In the genomic region with DNA sequence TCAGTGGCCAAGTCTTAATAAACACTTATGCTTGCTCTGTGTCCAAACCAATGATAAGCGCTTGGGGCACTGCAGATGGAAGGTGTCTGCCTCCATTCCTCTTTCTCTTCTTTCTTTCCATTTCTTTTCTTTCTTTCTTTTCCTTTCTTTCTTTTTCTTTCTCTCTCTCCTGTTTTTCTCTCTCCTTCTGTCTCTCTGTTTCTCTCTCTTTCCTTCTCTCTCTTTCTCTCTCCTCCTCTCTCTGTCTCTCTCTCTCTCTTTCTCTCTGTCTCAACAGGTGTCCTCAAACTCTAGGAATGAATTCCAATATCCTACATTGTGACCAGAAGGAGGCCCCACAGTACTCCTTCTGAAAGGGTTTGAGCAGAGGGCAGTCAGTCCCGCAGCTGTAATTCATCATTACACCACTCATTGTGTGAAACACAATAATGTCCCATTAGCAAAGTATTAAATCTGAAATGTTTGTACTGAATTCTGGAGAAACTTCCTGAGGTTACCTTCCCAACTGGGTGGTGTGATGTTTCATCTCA, we compare ENCODE assay signal across 19 cellular contexts.
DNase-seq lines count a peak whose midpoint lies in the region; ATAC-seq and TF ChIP-seq lines count a peak whose summit lies in the region.
"Had no signal": no experiment of that assay in that cellular context is flagged by ENCODE, and none has a peak within 500 bp of the region (broad histone marks: within the 10 kb centered on the region; RNA-seq: fewer than 3 reads in every experiment).

No MANE protein-coding gene starts in this region.

- H3K4me1 ChIP-seq in GM23338 (ENCODE audit: insufficient read depth), result no peaks in the 10 kb centered on the region
- H3K4me1 ChIP-seq in hepatocyte (ENCODE audit: insufficient read depth), result no peaks in the 10 kb centered on the region
- no peaks in the 10 kb centered on the region for H3K4me1 ChIP-seq in neural progenitor cell
- H3K4me1 ChIP-seq in psoas muscle, result no peaks in the 10 kb centered on the region
- no peaks in the 10 kb centered on the region for H3K4me1 ChIP-seq in vagina
- H3K4me1 ChIP-seq: Peyer's patch had no signal

- intact Hi-C loops in psoas muscle (cut with DNase I) (no loop called here), vagina (cut with DNase I) (no loop called here)

- no peak overlapping the region; the same call in 1 of the 2 replicates for H3K27ac Mint-ChIP-seq in GM23338
- H3K27ac Mint-ChIP-seq in WTC11, result no peak overlapping the region
- H3K27ac Mint-ChIP-seq in neural progenitor cell, result no peak overlapping the region
- H3K27ac Mint-ChIP-seq: CD8-positive, alpha-beta T cell had no signal

- peaks cover 7% of the 10 kb centered on the region; the same call in 2 of the 3 replicates for H3K4me1 Mint-ChIP-seq in GM23338
- H3K4me1 Mint-ChIP-seq in WTC11, result peaks cover 6% of the 10 kb centered on the region
- peaks cover 8% of the 10 kb centered on the region for H3K4me1 Mint-ChIP-seq in neural progenitor cell

- WGBS in hepatocyte (ENCODE audit: low lambda C conversion rate, missing lambda C conversion rate), result 69% methylated on average over 2 of the region's 2 CpGs
- 63 to 66% (median 66%) methylated on average over 2 of the region's 2 CpGs for WGBS in psoas muscle, 3 donors

- H3F3A ChIP-seq in GM23338 (replicated peaks; ENCODE audit: low read depth), result no peaks in the 10 kb centered on the region
- no peaks in the 10 kb centered on the region for H3F3A ChIP-seq in neural progenitor cell (ENCODE audit: low read depth)

- H3K4me3 ChIP-seq in GM23338 (no peak overlapping the region), hepatocyte (no peak overlapping the region), neural progenitor cell (no peak overlapping the region), psoas muscle (no peak overlapping the region), vagina (no peak overlapping the region)
- H3K4me3 ChIP-seq: Peyer's patch, SK-N-MC had no signal

- H3K27ac ChIP-seq in GM23338 (ENCODE audit: low read depth), result no peak overlapping the region
- H3K27ac ChIP-seq in hepatocyte, result no peak overlapping the region
- H3K27ac ChIP-seq in neural progenitor cell, result no peak overlapping the region
- H3K27ac ChIP-seq in psoas muscle, result no peak overlapping the region
- H3K27ac ChIP-seq in vagina, result no peak overlapping the region
- H3K27ac ChIP-seq: Peyer's patch, SK-N-MC had no signal

- H3K4me3 Mint-ChIP-seq in GM23338, result no peak overlapping the region
- H3K4me3 Mint-ChIP-seq in WTC11, result no peak overlapping the region
- H3K4me3 Mint-ChIP-seq in neural progenitor cell, result no peak overlapping the region
- H3K4me3 Mint-ChIP-seq: CD8-positive, alpha-beta T cell had no signal

- no peaks in the 10 kb centered on the region for H3K27me3 ChIP-seq in GM23338 (ENCODE audit: insufficient read depth)
- H3K27me3 ChIP-seq in hepatocyte, result no peaks in the 10 kb centered on the region
- no peaks in the 10 kb centered on the region for H3K27me3 ChIP-seq in neural progenitor cell
- H3K27me3 ChIP-seq in psoas muscle (ENCODE audit: insufficient read depth in 3 of 3, low read length in 2 of 3), result peaks cover 0 to 23% (median 0%) of the 10 kb centered on the region in 3 donors
- no peaks in the 10 kb centered on the region for H3K27me3 ChIP-seq in vagina
- H3K27me3 ChIP-seq: Peyer's patch had no signal

- H3K79me2 ChIP-seq in GM23338 (replicated peaks; ENCODE audit: insufficient read depth), result no peaks in the 10 kb centered on the region
- H3K79me2 ChIP-seq in hepatocyte, result no peaks in the 10 kb centered on the region
- no peaks in the 10 kb centered on the region for H3K79me2 ChIP-seq in neural progenitor cell (ENCODE audit: low read depth)

- ATAC-seq in GM23338 (peak; percentile 54), WTC11 (0 out of 2 replicates have a peak, but pooled peaks have one; percentile 28), psoas muscle (no peak)

- H3K36me3 ChIP-seq in GM23338 (ENCODE audit: insufficient read depth), result no peaks in the 10 kb centered on the region
- no peaks in the 10 kb centered on the region for H3K36me3 ChIP-seq in hepatocyte (replicated peaks; ENCODE audit: insufficient read depth, low read depth)
- H3K36me3 ChIP-seq in neural progenitor cell, result no peaks in the 10 kb centered on the region
- no peaks in the 10 kb centered on the region for H3K36me3 ChIP-seq in psoas muscle (ENCODE audit: insufficient read depth in 1 of 2, low read depth in 1 of 2)
- no peaks in the 10 kb centered on the region for H3K36me3 ChIP-seq in vagina
- H3K36me3 ChIP-seq: Peyer's patch had no signal

- H3K9ac ChIP-seq in neural progenitor cell, result no peak overlapping the region

- H3K36me3 Mint-ChIP-seq in GM23338 (ENCODE audit: low read depth) (no peaks in the 10 kb centered on the region), WTC11 (no peaks in the 10 kb centered on the region), neural progenitor cell (no peaks in the 10 kb centered on the region)
- H3K36me3 Mint-ChIP-seq: CD8-positive, alpha-beta T cell had no signal

- CTCF ChIA-PET in WTC11 (lab: Charles Lee), result interaction anchor here (0.6 to 2.4 kb wide), 10 partner anchors 10 to 578 kb away, joined by 3 to 9 read pairs (median 4); a partner anchor contains a TSS

- H2AFZ ChIP-seq in GM23338 (no peak overlapping the region), hepatocyte (no peak overlapping the region), neural progenitor cell (replicated peaks) (no peak overlapping the region)

- H4K20me1 ChIP-seq in GM23338 (replicated peaks; ENCODE audit: insufficient read depth) (no peaks in the 10 kb centered on the region), hepatocyte (ENCODE audit: insufficient read depth, poor library complexity, severe bottlenecking) (no peaks in the 10 kb centered on the region), neural progenitor cell (ENCODE audit: low read depth) (no peaks in the 10 kb centered on the region)

- H3K27me3 Mint-ChIP-seq in GM23338 (ENCODE audit: insufficient read depth, low read depth, poor library complexity) (no peaks in the 10 kb centered on the region), WTC11 (ENCODE audit: low read depth) (no peaks in the 10 kb centered on the region; the same call in 1 of the 2 replicates), neural progenitor cell (ENCODE audit: insufficient read depth, low read depth) (peaks cover 2% of the 10 kb centered on the region)

- peak; percentile 11 for DNase-seq in GM23338 (ENCODE audit: low spot score)
- no peak for DNase-seq in WTC11 (ENCODE audit: low spot score)
- DNase-seq in hepatocyte (ENCODE audit: low spot score), result no peak
- peak; percentile 4 for DNase-seq in neural progenitor cell (ENCODE audit: low spot score)
- no peak for DNase-seq in psoas muscle
- DNase-seq in vagina (ENCODE audit: extremely low spot score in 2 of 2), result no peak
- DNase-seq in activated CD8-positive, alpha-beta memory T cell treated with anti-CD3 and anti-CD28 coated beads, Interleukin-2, amount 50 U/mL, for 48 hours, result no peak
- DNase-seq: C1 segment of cervical spinal cord, DMS 273 treated with DMSO at 0.1 percent for 48 hours, DMS79 treated with DMSO at 0.1 percent for 48 hours, GF-D8, NCI-H1048, NCI-H2171, NCI-H226, NCI-H510A, Peyer's patch, SHP77 treated with DMSO at 0.1 percent for 48 hours had no signal

- TF ChIP-seq POLR2A in vagina (IDR thresholded peaks at IDR 0.05), result no peak

- H3K9me2 ChIP-seq in GM23338 (ENCODE audit: insufficient read depth) (no peaks in the 10 kb centered on the region), hepatocyte (replicated peaks; ENCODE audit: insufficient read depth) (no peaks in the 10 kb centered on the region)

- POLR2A ChIA-PET in WTC11 (lab: Charles Lee), result no interaction called here

- TF ChIP-seq CTCF in GM23338 (conservative IDR thresholded peaks at IDR 0.05; ENCODE audit: low read depth in 2 of 2), result peak in 1 of 2 experiments; percentile 30; a peak in 2 of 4 replicates
- no peak for TF ChIP-seq CTCF in WTC11 (IDR thresholded peaks at IDR 0.05)
- peak; percentile 21 for TF ChIP-seq CTCF in hepatocyte (IDR thresholded peaks at IDR 0.05; ENCODE audit: poor library complexity)
- no peak for TF ChIP-seq CTCF in neural progenitor cell (IDR thresholded peaks at IDR 0.05)
- no peak for TF ChIP-seq CTCF in psoas muscle (IDR thresholded peaks at IDR 0.05)
- no peak for TF ChIP-seq CTCF in vagina (IDR thresholded peaks at IDR 0.05)

- no peak overlapping the region for H3K4me2 ChIP-seq in GM23338
- H3K4me2 ChIP-seq in hepatocyte, result no peak overlapping the region
- no peak overlapping the region for H3K4me2 ChIP-seq in neural progenitor cell

- H3K9me3 Mint-ChIP-seq in GM23338, result no peaks in the 10 kb centered on the region
- H3K9me3 Mint-ChIP-seq in WTC11, result no peaks in the 10 kb centered on the region
- H3K9me3 Mint-ChIP-seq in neural progenitor cell, result no peaks in the 10 kb centered on the region
- H3K9me3 Mint-ChIP-seq: CD8-positive, alpha-beta T cell had no signal

- H3K9me3 ChIP-seq in hepatocyte (ENCODE audit: low read depth), result no peaks in the 10 kb centered on the region
- no peaks in the 10 kb centered on the region for H3K9me3 ChIP-seq in neural progenitor cell (ENCODE audit: low read depth)
- no peaks in the 10 kb centered on the region for H3K9me3 ChIP-seq in psoas muscle
- no peaks in the 10 kb centered on the region for H3K9me3 ChIP-seq in vagina
- H3K9me3 ChIP-seq: Peyer's patch had no signal

TF ChIP-seq in GM23338, 12 proteins besides CTCF, POLR2A, EP300 and RAD21 (continues in another document):
- no peak for TF ChIP-seq POLR2AphosphoS5 (IDR thresholded peaks at IDR 0.05; ENCODE audit: low read depth)
- TF ChIP-seq JUNB (IDR thresholded peaks at IDR 0.05; ENCODE audit: unreplicated experiment), result no peak

TF ChIP-seq in WTC11, 78 proteins besides CTCF, POLR2A, EP300 and RAD21 (continues in another document):
- TF ChIP-seq ZNF219 (CRISPR knock-in tag; IDR thresholded peaks at IDR 0.05; ENCODE audit: borderline replicate concordance), result no peak
- no peak for TF ChIP-seq JAZF1 (CRISPR knock-in tag; IDR thresholded peaks at IDR 0.05)
- TF ChIP-seq, protein P1, sequence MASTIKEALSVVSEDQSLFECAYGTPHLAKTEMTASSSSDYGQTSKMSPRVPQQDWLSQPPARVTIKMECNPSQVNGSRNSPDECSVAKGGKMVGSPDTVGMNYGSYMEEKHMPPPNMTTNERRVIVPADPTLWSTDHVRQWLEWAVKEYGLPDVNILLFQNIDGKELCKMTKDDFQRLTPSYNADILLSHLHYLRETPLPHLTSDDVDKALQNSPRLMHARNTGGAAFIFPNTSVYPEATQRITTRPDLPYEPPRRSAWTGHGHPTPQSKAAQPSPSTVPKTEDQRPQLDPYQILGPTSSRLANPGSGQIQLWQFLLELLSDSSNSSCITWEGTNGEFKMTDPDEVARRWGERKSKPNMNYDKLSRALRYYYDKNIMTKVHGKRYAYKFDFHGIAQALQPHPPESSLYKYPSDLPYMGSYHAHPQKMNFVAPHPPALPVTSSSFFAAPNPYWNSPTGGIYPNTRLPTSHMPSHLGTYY (CRISPR knock-in tag; IDR thresholded peaks at IDR 0.05), result no peak
- TF ChIP-seq NFE2L1 (CRISPR knock-in tag; IDR thresholded peaks at IDR 0.05), result no peak
- no peak for TF ChIP-seq CREM (CRISPR knock-in tag; IDR thresholded peaks at IDR 0.05)

Comparison
In these comparisons a context has a peak if more than half of its experiments do, and no peak if none do; other contexts are left out.
1. ATAC-seq: peak in GM23338 (single experiment) and WTC11 (single experiment); none in psoas muscle (0 of 4).
2. DNase-seq: peak in GM23338 (single experiment) and neural progenitor cell (single experiment); none in WTC11 (single experiment), hepatocyte (single experiment), psoas muscle (0 of 2), vagina (0 of 2) and activated CD8-positive, alpha-beta memory T cell treated with anti-CD3 and anti-CD28 coated beads, Interleukin-2, amount 50 U/mL, for 48 hours (single experiment).